Comparison of ENCODE assay signal across 16 cellular contexts in genomic region chr22:48493733-48494132, GRCh38.
"Had no signal": no experiment of that assay in that cellular context is flagged by ENCODE, and none has a peak within 500 bp of the region (broad histone marks: within the 10 kb centered on the region; RNA-seq: fewer than 3 reads in every experiment).

No MANE protein-coding gene starts in this region.

- H3K36me3 ChIP-seq: neutrophil, stomach, thoracic aorta, transverse colon had no signal

- H3K27ac ChIP-seq: coronary artery, foreskin keratinocyte, neutrophil, skin epidermis, stomach, thoracic aorta, transverse colon had no signal

- H3K9me3 ChIP-seq: neutrophil, stomach, thoracic aorta, transverse colon had no signal

- H3K4me3 ChIP-seq: coronary artery, skin epidermis, stomach, thoracic aorta, transverse colon had no signal

- DNase-seq: effector CD4-positive, alpha-beta T cell; erythroblast; foreskin keratinocyte; kidney glomerular epithelial cell; mesendoderm; naive B cell; stimulated activated CD4-positive, alpha-beta T cell treated with anti-CD3 and anti-CD28 coated beads, Interleukin-12 subunit alpha, Interleukin-12 subunit beta, amount 100 ng/mL, for 4 hours; stimulated activated naive CD4-positive, alpha-beta T cell; stomach; substantia nigra; transverse colon had no signal

- ATAC-seq: foreskin keratinocyte, sciatic nerve had no signal

- H3K4me1 ChIP-seq: foreskin keratinocyte had no signal
